Comparison of ENCODE assay signal across 8 cellular contexts in the genomic region with DNA sequence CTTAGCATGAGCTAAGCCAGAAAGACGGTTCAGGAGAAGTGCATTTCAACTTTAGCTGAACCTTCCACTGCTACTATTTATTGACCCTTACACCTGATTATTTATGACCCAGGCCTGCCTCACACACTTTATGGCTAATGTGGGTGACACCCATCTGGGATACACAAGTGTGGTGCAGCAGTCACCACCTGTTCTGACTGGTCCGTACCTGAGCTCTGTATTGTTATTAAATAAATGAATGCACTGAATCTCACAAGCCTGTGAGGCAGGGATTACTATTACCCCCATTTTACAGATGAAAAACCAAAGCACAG. TPM values are rescaled to one million over a fixed set of nuclear protein-coding genes. Genes with fewer than 3 reads are reported as not detected.
DNase-seq lines count a peak whose midpoint lies in the region; ATAC-seq and TF ChIP-seq lines count a peak whose summit lies in the region.

No MANE protein-coding gene starts in this region.

- peak; percentile 4 for ATAC-seq in activated CD4-positive, alpha-beta T cell treated with anti-CD3 and anti-CD28 coated beads for 36 hours
- ATAC-seq in HG03039 (IDR thresholded peaks at IDR 0.05; ENCODE audit: unreplicated experiment) = no peak
- no peak for ATAC-seq in GM21717 (IDR thresholded peaks at IDR 0.05; ENCODE audit: unreplicated experiment)

- no peaks in the 10 kb centered on the region for H3K9me3 Mint-ChIP-seq in activated CD4-positive, alpha-beta T cell treated with anti-CD3 and anti-CD28 coated beads for 36 hours (ENCODE audit: low read depth)
- H3K9me3 Mint-ChIP-seq in activated CD4-positive, alpha-beta memory T cell treated with anti-CD3 and anti-CD28 coated beads for 36 hours = no peaks in the 10 kb centered on the region

- CTCF ChIA-PET in activated CD4-positive, alpha-beta T cell treated with anti-CD3 and anti-CD28 coated beads for 36 hours (lab: Charles Lee) = interaction anchor here (0.5 to 3.7 kb wide), 7 partner anchors 9 to 60 kb away, joined by 3 to 30 read pairs (median 9); no protein-coding TSS in a partner anchor
- CTCF ChIA-PET in activated CD4-positive, alpha-beta memory T cell treated with anti-CD3 and anti-CD28 coated beads for 36 hours (lab: Charles Lee) = interaction anchor here (0.6 to 5.5 kb wide), 12 partner anchors 9 to 829 kb away, joined by 3 to 44 read pairs (median 5); no protein-coding TSS in a partner anchor

- POLR2A ChIA-PET in activated CD4-positive, alpha-beta T cell treated with anti-CD3 and anti-CD28 coated beads for 36 hours (lab: Charles Lee) = interaction anchor here (0.8 to 2.6 kb wide), 7 partner anchors 10 to 125 kb away, joined by 3 to 22 read pairs (median 6); no protein-coding TSS in a partner anchor
- POLR2A ChIA-PET in activated CD4-positive, alpha-beta memory T cell treated with anti-CD3 and anti-CD28 coated beads for 36 hours (lab: Charles Lee) = interaction anchor here (0.5 to 5.0 kb wide), 7 partner anchors 13 to 961 kb away, joined by 3 to 52 read pairs (median 4); partner anchors contain the start of gene TMEM254

- H3K27me3 Mint-ChIP-seq in activated CD4-positive, alpha-beta T cell treated with anti-CD3 and anti-CD28 coated beads for 36 hours = no peaks in the 10 kb centered on the region
- no peaks in the 10 kb centered on the region for H3K27me3 Mint-ChIP-seq in activated CD4-positive, alpha-beta memory T cell treated with anti-CD3 and anti-CD28 coated beads for 36 hours

- H3K27ac Mint-ChIP-seq in activated CD4-positive, alpha-beta T cell treated with anti-CD3 and anti-CD28 coated beads for 36 hours = peak overlapping the region; percentile 95
- peak overlapping the region; percentile 91 for H3K27ac Mint-ChIP-seq in activated CD4-positive, alpha-beta memory T cell treated with anti-CD3 and anti-CD28 coated beads for 36 hours

- TF ChIP-seq EP300 in suprapubic skin (IDR thresholded peaks at IDR 0.05) = no peak

- H3K9ac ChIP-seq in iPS-18a (ENCODE audit: low read length) = no peak overlapping the region

- H3K36me3 ChIP-seq in iPS-18a (ENCODE audit: control insufficient read depth, low read depth, low read length) = no peaks in the 10 kb centered on the region
- H3K36me3 ChIP-seq in suprapubic skin = no peaks in the 10 kb centered on the region

- DNase-seq in activated CD4-positive, alpha-beta T cell treated with anti-CD3 and anti-CD28 coated beads for 36 hours = no peak
- no peak for DNase-seq in activated CD4-positive, alpha-beta T cell treated with anti-CD3 and anti-CD28 coated beads for 4 hours
- no peak for DNase-seq in activated CD4-positive, alpha-beta memory T cell treated with anti-CD3 and anti-CD28 coated beads for 36 hours
- no peak for DNase-seq in suprapubic skin (ENCODE audit: low spot score in 2 of 2)
- DNase-seq in head of caudate nucleus = no peak

- peak overlapping the region; percentile 73 for H3K4me3 ChIP-seq in iPS-18a (ENCODE audit: low read length)
- H3K4me3 ChIP-seq in suprapubic skin = peak overlapping the region; percentile 98

- no peak for TF ChIP-seq POLR2A in suprapubic skin (IDR thresholded peaks at IDR 0.05)

- H3K9me3 ChIP-seq in iPS-18a (ENCODE audit: control insufficient read depth, low read depth, low read length) (no peaks in the 10 kb centered on the region), suprapubic skin (no peaks in the 10 kb centered on the region)

- intact Hi-C loops in activated CD4-positive, alpha-beta T cell treated with anti-CD3 and anti-CD28 coated beads for 36 hours (cut with DNase I, micrococcal nuclease) = loop anchor here (1.0 to 5.0 kb wide), 5 partner anchors 7 to 249 kb away; partner anchors contain the start of genes PRXL2A (in 1 of the 2) and TSPAN14 (in 1 of the 2)
- intact Hi-C loops in activated CD4-positive, alpha-beta memory T cell treated with anti-CD3 and anti-CD28 coated beads for 36 hours (cut with micrococcal nuclease) = loop anchor here (1.0 to 10.0 kb wide), 8 partner anchors 7 to 859 kb away; partner anchors contain the start of genes PPIF and ZCCHC24
- intact Hi-C loops in head of caudate nucleus (cut with DNase I) = loop anchor here (10.0 kb wide), 1 partner anchor 49 kb away; no protein-coding TSS in a partner anchor

- H3K4me1 Mint-ChIP-seq in activated CD4-positive, alpha-beta T cell treated with anti-CD3 and anti-CD28 coated beads for 36 hours = peaks cover 50% of the 10 kb centered on the region
- peaks cover 52% of the 10 kb centered on the region for H3K4me1 Mint-ChIP-seq in activated CD4-positive, alpha-beta memory T cell treated with anti-CD3 and anti-CD28 coated beads for 36 hours (ENCODE audit: low read depth)

- 0% methylated on average over 2 of the region's 2 CpGs for WGBS in suprapubic skin

- H3K27me3 ChIP-seq in iPS-18a (ENCODE audit: control insufficient read depth, insufficient read depth, low read length) (peaks cover 33% of the 10 kb centered on the region), suprapubic skin (no peaks in the 10 kb centered on the region)

- H3K4me3 Mint-ChIP-seq in activated CD4-positive, alpha-beta T cell treated with anti-CD3 and anti-CD28 coated beads for 36 hours = peak overlapping the region; percentile 86
- peak overlapping the region; percentile 91 for H3K4me3 Mint-ChIP-seq in activated CD4-positive, alpha-beta memory T cell treated with anti-CD3 and anti-CD28 coated beads for 36 hours

- TF ChIP-seq CTCF in suprapubic skin (IDR thresholded peaks at IDR 0.05) = no peak

- H3K4me1 ChIP-seq in iPS-18a (ENCODE audit: control insufficient read depth, low read depth, low read length) = peaks cover 32% of the 10 kb centered on the region
- H3K4me1 ChIP-seq in suprapubic skin = peaks cover 84% of the 10 kb centered on the region

- H3K27ac ChIP-seq in iPS-18a (ENCODE audit: low read length) (no peak overlapping the region), suprapubic skin (peak overlapping the region; percentile 100)

- peaks cover 26% of the 10 kb centered on the region for H3K36me3 Mint-ChIP-seq in activated CD4-positive, alpha-beta T cell treated with anti-CD3 and anti-CD28 coated beads for 36 hours (ENCODE audit: low read depth)
- H3K36me3 Mint-ChIP-seq in activated CD4-positive, alpha-beta memory T cell treated with anti-CD3 and anti-CD28 coated beads for 36 hours = peaks cover 18% of the 10 kb centered on the region

RNA-seq across cellular contexts. Expression of gene ANXA11, which starts 1.5 kb away (rescaled TPM):
- 100 to 1,000 TPM; 256 to 348 TPM for total RNA-seq in activated CD4-positive, alpha-beta T cell treated with anti-CD3 and anti-CD28 coated beads for 36 hours
- total RNA-seq in activated CD4-positive, alpha-beta memory T cell treated with anti-CD3 and anti-CD28 coated beads for 36 hours = 100 to 1,000 TPM; 237 to 242 TPM
- total RNA-seq in suprapubic skin = 100 to 1,000 TPM in 1 of 4 donors, 10 to 100 TPM in 3; 85.1 to 103 (median 87.3) TPM
